In the genomic region with DNA sequence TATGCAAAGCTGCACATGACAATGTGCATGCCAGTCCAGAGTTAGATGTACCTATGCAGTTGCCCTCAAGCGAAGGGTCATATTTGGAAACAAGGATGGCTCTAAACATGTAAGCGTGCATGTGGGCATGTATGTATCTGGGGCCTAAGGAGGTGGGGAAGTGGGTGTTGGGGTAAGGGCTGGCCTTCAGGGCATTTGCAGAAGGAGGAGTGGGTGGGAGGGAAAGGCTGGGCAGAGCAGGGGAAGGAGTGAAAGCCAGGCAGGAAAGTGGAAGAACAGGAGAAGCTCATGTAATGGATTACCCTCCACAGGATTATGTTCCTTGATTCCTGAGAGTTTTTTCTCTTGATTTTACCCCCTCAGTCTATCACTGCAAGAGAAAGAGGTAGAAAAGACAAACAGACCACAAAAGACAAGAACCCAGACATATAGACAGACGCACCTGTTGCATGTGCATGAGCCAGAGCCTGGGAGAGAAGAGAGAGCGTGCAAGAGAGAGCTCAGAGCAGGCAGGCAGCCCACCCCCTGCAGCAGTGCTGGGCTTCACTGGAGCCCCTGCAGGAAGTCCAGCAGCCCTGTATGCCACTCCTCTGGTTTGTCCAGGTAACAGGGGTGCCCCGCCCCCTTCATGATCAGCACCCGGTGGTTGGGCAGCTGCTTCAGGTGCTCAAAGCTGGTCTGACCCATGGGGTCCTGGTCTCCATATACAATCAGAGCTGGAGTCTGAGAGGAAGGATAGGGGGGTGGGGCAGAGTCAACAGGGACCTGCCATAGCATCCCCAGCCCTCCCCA, we compare ENCODE assay signal across 14 cellular contexts. TPM values are rescaled to one million over a fixed set of nuclear protein-coding genes. Genes with fewer than 3 reads are reported as not detected.
DNase-seq lines count a peak whose midpoint lies in the region; ATAC-seq and TF ChIP-seq lines count a peak whose summit lies in the region.
"Had no signal": no experiment of that assay in that cellular context is flagged by ENCODE, and none has a peak within 500 bp of the region (broad histone marks: within the 10 kb centered on the region; RNA-seq: fewer than 3 reads in every experiment).

No MANE protein-coding gene starts in this region.

- H3K79me2 ChIP-seq in OCI-LY3 (ENCODE audit: low read length) (peaks cover 8% of the 10 kb centered on the region), hepatocyte (peaks cover 43% of the 10 kb centered on the region)

- H3K4me3 Mint-ChIP-seq in activated naive CD8-positive, alpha-beta T cell, result peak overlapping the region; percentile 80
- H3K4me3 Mint-ChIP-seq in activated naive CD8-positive, alpha-beta T cell treated with anti-CD3 and anti-CD28 coated beads for 36 hours, result no peak overlapping the region

- H3K27me3 ChIP-seq in OCI-LY3 (ENCODE audit: low read depth, low read length), result no peaks in the 10 kb centered on the region
- no peaks in the 10 kb centered on the region for H3K27me3 ChIP-seq in hepatocyte

- H3K9me3 ChIP-seq in OCI-LY3 (ENCODE audit: insufficient read depth, low read length) (no peaks in the 10 kb centered on the region), hepatocyte (ENCODE audit: low read depth) (no peaks in the 10 kb centered on the region)

- no peak overlapping the region for H3K27ac Mint-ChIP-seq in activated naive CD8-positive, alpha-beta T cell
- no peak overlapping the region for H3K27ac Mint-ChIP-seq in activated naive CD8-positive, alpha-beta T cell treated with anti-CD3 and anti-CD28 coated beads for 36 hours

- 66% methylated on average over 6 of the region's 6 CpGs for WGBS in hepatocyte (ENCODE audit: low lambda C conversion rate, missing lambda C conversion rate)

- H3K9me3 Mint-ChIP-seq in activated naive CD8-positive, alpha-beta T cell (ENCODE audit: low read depth), result no peaks in the 10 kb centered on the region
- no peaks in the 10 kb centered on the region for H3K9me3 Mint-ChIP-seq in activated naive CD8-positive, alpha-beta T cell treated with anti-CD3 and anti-CD28 coated beads for 36 hours

- peaks cover 5% of the 10 kb centered on the region for H3K36me3 ChIP-seq in OCI-LY3 (replicated peaks; ENCODE audit: low read depth, low read length)
- no peaks in the 10 kb centered on the region for H3K36me3 ChIP-seq in hepatocyte (replicated peaks; ENCODE audit: insufficient read depth, low read depth)

- H3K4me1 ChIP-seq in OCI-LY3 (ENCODE audit: low read length) (peaks cover 14% of the 10 kb centered on the region), hepatocyte (ENCODE audit: insufficient read depth) (peaks cover 38% of the 10 kb centered on the region)

- no peak for ATAC-seq in HG02763 (IDR thresholded peaks at IDR 0.05; ENCODE audit: unreplicated experiment)
- no peak for ATAC-seq in GM18505 (IDR thresholded peaks at IDR 0.05; ENCODE audit: unreplicated experiment)

- no peak for TF ChIP-seq POLR2A in GM18505 (IDR thresholded peaks at IDR 0.05; ENCODE audit: borderline replicate concordance, extremely low read depth, insufficient read depth, insufficient read length)

- no peak for TF ChIP-seq CTCF in OCI-LY3 (IDR thresholded peaks at IDR 0.05; ENCODE audit: low read depth, low read length)
- TF ChIP-seq CTCF in hepatocyte (IDR thresholded peaks at IDR 0.05; ENCODE audit: poor library complexity), result no peak

- H2AFZ ChIP-seq in OCI-LY3 (ENCODE audit: low read depth, low read length) (no peak overlapping the region), hepatocyte (no peak overlapping the region)

- H3K27me3 Mint-ChIP-seq in activated naive CD8-positive, alpha-beta T cell, result no peaks in the 10 kb centered on the region
- no peaks in the 10 kb centered on the region for H3K27me3 Mint-ChIP-seq in activated naive CD8-positive, alpha-beta T cell treated with anti-CD3 and anti-CD28 coated beads for 36 hours

- no peak overlapping the region for H3K4me3 ChIP-seq in OCI-LY3 (ENCODE audit: low read length)
- no peak overlapping the region for H3K4me3 ChIP-seq in hepatocyte

- no peak for DNase-seq in activated naive CD8-positive, alpha-beta T cell treated with anti-CD3 and anti-CD28 coated beads for 36 hours
- DNase-seq in hepatocyte (ENCODE audit: low spot score) (no peak), substantia nigra (lab: John Stamatoyannopoulos, UW) (no peak), GDM1 (lab: John Stamatoyannopoulos, UW) (no peak)
- DNase-seq: COR-L47; GOT3; midbrain; NCI-H2081; SHP77 treated with DMSO at 0.1 percent for 48 hours; stimulated activated CD4-positive, alpha-beta T cell treated with anti-CD3 and anti-CD28 coated beads, Interleukin-15, amount 100 ng/mL, for 24 hours had no signal

- H3K27ac ChIP-seq in OCI-LY3 (ENCODE audit: low read length) (no peak overlapping the region), hepatocyte (peak overlapping the region; percentile 92), substantia nigra (ENCODE audit: low read depth, low read length, poor library complexity, severe bottlenecking) (peak overlapping the region; percentile 97)

- H3K4me2 ChIP-seq in OCI-LY3 (ENCODE audit: low read length) (peak overlapping the region; percentile 93; the same call in 1 of the 2 replicates), hepatocyte (peak overlapping the region; percentile 97)

- H3K9me2 ChIP-seq in hepatocyte (replicated peaks; ENCODE audit: insufficient read depth), result no peaks in the 10 kb centered on the region

- H4K20me1 ChIP-seq in OCI-LY3 (ENCODE audit: insufficient read depth, low read length) (no peaks in the 10 kb centered on the region), hepatocyte (ENCODE audit: insufficient read depth, poor library complexity, severe bottlenecking) (no peaks in the 10 kb centered on the region)

- no peak overlapping the region for H3K9ac ChIP-seq in OCI-LY3 (ENCODE audit: low read length)

- H3K36me3 Mint-ChIP-seq in activated naive CD8-positive, alpha-beta T cell, result peaks cover 5% of the 10 kb centered on the region
- H3K36me3 Mint-ChIP-seq in activated naive CD8-positive, alpha-beta T cell treated with anti-CD3 and anti-CD28 coated beads for 36 hours, result peaks cover 3% of the 10 kb centered on the region

- H3K4me1 Mint-ChIP-seq in activated naive CD8-positive, alpha-beta T cell (ENCODE audit: low read depth), result peaks cover 26% of the 10 kb centered on the region
- peaks cover 9% of the 10 kb centered on the region for H3K4me1 Mint-ChIP-seq in activated naive CD8-positive, alpha-beta T cell treated with anti-CD3 and anti-CD28 coated beads for 36 hours

RNA-seq across cellular contexts. Expression of gene PCBP4, which starts 1.8 kb away (rescaled TPM):
- total RNA-seq in activated naive CD8-positive, alpha-beta T cell treated with anti-CD3 and anti-CD28 coated beads for 36 hours, result 1 to 10 TPM; 4.5 to 5.6 TPM
- 48.6 and 60.2 TPM in 2 replicates for total RNA-seq in hepatocyte
- 42.4 and 53.7 TPM in 2 replicates for polyA plus RNA-seq in hepatocyte

RNA-seq across cellular contexts. Expression of gene ABHD14B, which starts 4.8 kb away (rescaled TPM):
- 10 to 100 TPM; 58.7 to 59.6 TPM for total RNA-seq in activated naive CD8-positive, alpha-beta T cell treated with anti-CD3 and anti-CD28 coated beads for 36 hours
- 31.9 and 32.8 TPM in 2 replicates for total RNA-seq in hepatocyte
- polyA plus RNA-seq in hepatocyte, result 40.2 and 48.4 TPM in 2 replicates

RNA-seq across cellular contexts. Expression of gene ABHD14A, which starts 5.8 kb away (rescaled TPM):
- total RNA-seq in activated naive CD8-positive, alpha-beta T cell treated with anti-CD3 and anti-CD28 coated beads for 36 hours, result 10 to 100 TPM; 10.2 to 12.9 TPM
- 17.1 and 22.3 TPM in 2 replicates for total RNA-seq in hepatocyte
- polyA plus RNA-seq in hepatocyte, result 55.1 and 68.6 TPM in 2 replicates

RNA-seq across cellular contexts. Expression of gene GPR62, which starts 13.9 kb away (rescaled TPM):
- not detected for total RNA-seq in activated naive CD8-positive, alpha-beta T cell treated with anti-CD3 and anti-CD28 coated beads for 36 hours
- not detected in 2 replicates for total RNA-seq in hepatocyte
- 0.08 TPM in 1 of 2 replicates, not detected in the other for polyA plus RNA-seq in hepatocyte

RNA-seq across cellular contexts. Expression of gene ACY1, which starts 14.3 kb away (rescaled TPM):
- 10 to 100 TPM; 74.7 to 75.5 TPM for total RNA-seq in activated naive CD8-positive, alpha-beta T cell treated with anti-CD3 and anti-CD28 coated beads for 36 hours
- 114 and 164 TPM in 2 replicates for total RNA-seq in hepatocyte
- polyA plus RNA-seq in hepatocyte, result 148 and 183 TPM in 2 replicates
